ENCODE assay signal across 17 cellular contexts in genomic region chr2:16223071-16223470, GRCh38.
"Had no signal": no experiment of that assay in that cellular context is flagged by ENCODE, and none has a peak within 500 bp of the region (broad histone marks: within the 10 kb centered on the region; RNA-seq: fewer than 3 reads in every experiment).

No MANE protein-coding gene starts in this region.

- ATAC-seq: left lobe of liver had no signal

- H3K27me3 ChIP-seq: sigmoid colon, upper lobe of right lung had no signal

- H3K4me3 ChIP-seq: lung, sigmoid colon, stomach, upper lobe of right lung had no signal

- H3K27me3 Mint-ChIP-seq: activated naive CD4-positive, alpha-beta T cell treated with anti-CD3 and anti-CD28 coated beads, Interleukin-2, amount 50 U/mL, for 24 hours had no signal

- H3K27ac Mint-ChIP-seq: activated naive CD4-positive, alpha-beta T cell treated with anti-CD3 and anti-CD28 coated beads, Interleukin-2, amount 50 U/mL, for 24 hours; stimulated activated effector memory CD8-positive, alpha-beta T cell treated with anti-CD3 and anti-CD28 coated beads, Interleukin-12 subunit alpha, Interleukin-12 subunit beta, amount 100 ng/mL, for 72 hours had no signal

- H3K9me3 ChIP-seq: sigmoid colon, stomach, upper lobe of right lung had no signal

- H3K36me3 ChIP-seq: sigmoid colon, stomach, upper lobe of right lung had no signal

- H3K27ac ChIP-seq: epithelial cell of prostate, parathyroid adenoma, sigmoid colon, stomach, upper lobe of right lung had no signal

- H3K79me2 ChIP-seq: parathyroid adenoma had no signal

- H3K36me3 Mint-ChIP-seq: activated naive CD4-positive, alpha-beta T cell treated with anti-CD3 and anti-CD28 coated beads, Interleukin-2, amount 50 U/mL, for 24 hours; stimulated activated effector memory CD8-positive, alpha-beta T cell treated with anti-CD3 and anti-CD28 coated beads, Interleukin-12 subunit alpha, Interleukin-12 subunit beta, amount 100 ng/mL, for 72 hours had no signal

- H3K4me1 ChIP-seq: parathyroid adenoma, sigmoid colon, upper lobe of right lung had no signal

- H3K9me3 Mint-ChIP-seq: activated naive CD4-positive, alpha-beta T cell treated with anti-CD3 and anti-CD28 coated beads, Interleukin-2, amount 50 U/mL, for 24 hours had no signal

- H2AFZ ChIP-seq: parathyroid adenoma had no signal

- DNase-seq: activated CD4-positive, CD25-positive, alpha-beta regulatory T cell treated with anti-CD3 and anti-CD28 coated beads, Interleukin-2, amount 50 U/mL, for 72 hours; activated CD8-positive, alpha-beta memory T cell treated with anti-CD3 and anti-CD28 coated beads for 24 hours; activated gamma-delta T cell; dermis blood vessel endothelial cell; foreskin fibroblast; kidney; midbrain; sigmoid colon; stimulated activated CD4-positive, alpha-beta T cell treated with anti-CD3 and anti-CD28 coated beads, Interleukin-4, amount 100 ng/mL, for 24 hours; stomach had no signal

- H3K4me1 Mint-ChIP-seq: activated naive CD4-positive, alpha-beta T cell treated with anti-CD3 and anti-CD28 coated beads, Interleukin-2, amount 50 U/mL, for 24 hours; stimulated activated effector memory CD8-positive, alpha-beta T cell treated with anti-CD3 and anti-CD28 coated beads, Interleukin-12 subunit alpha, Interleukin-12 subunit beta, amount 100 ng/mL, for 72 hours had no signal

- H3K9ac ChIP-seq: parathyroid adenoma had no signal

- H3K4me3 Mint-ChIP-seq: activated naive CD4-positive, alpha-beta T cell treated with anti-CD3 and anti-CD28 coated beads, Interleukin-2, amount 50 U/mL, for 24 hours; stimulated activated effector memory CD8-positive, alpha-beta T cell treated with anti-CD3 and anti-CD28 coated beads, Interleukin-12 subunit alpha, Interleukin-12 subunit beta, amount 100 ng/mL, for 72 hours had no signal
